Comparison of ENCODE assay signal across 24 cellular contexts in genomic region chr16:54512461-54512860, GRCh38.
DNase-seq lines count a peak whose midpoint lies in the region; ATAC-seq and TF ChIP-seq lines count a peak whose summit lies in the region.
"Had no signal": no experiment of that assay in that cellular context is flagged by ENCODE, and none has a peak within 500 bp of the region (broad histone marks: within the 10 kb centered on the region; RNA-seq: fewer than 3 reads in every experiment).

No MANE protein-coding gene starts in this region.

- H3K9me3 ChIP-seq in WERI-Rb-1 (ENCODE audit: severe bottlenecking) (no peaks in the 10 kb centered on the region), neuron (ENCODE audit: low read length) (peaks cover 5% of the 10 kb centered on the region), HAP-1 (no peaks in the 10 kb centered on the region), body of pancreas (no peaks in the 10 kb centered on the region)
- H3K9me3 ChIP-seq: A549, BE2C had no signal

- H3K4me3 ChIP-seq in GM23338 (no peak overlapping the region), WERI-Rb-1 (ENCODE audit: low read depth, low read length) (peak overlapping the region; percentile 35), neuron (ENCODE audit: low read length) (peak overlapping the region; percentile 14), HAP-1 (no peak overlapping the region), body of pancreas (no peak overlapping the region)
- H3K4me3 ChIP-seq: A549; BLaER1 treated with 17β-estradiol and CSF1 and Interleukin-3, amounts not matched to agents 10 nM and 100 nM; GM12878 had no signal

- intact Hi-C loops in body of pancreas (cut with DNase I): no loop called here

- H3K9me3 Mint-ChIP-seq in GM23338 (no peaks in the 10 kb centered on the region), glutamatergic neuron (ENCODE audit: unreplicated experiment) (peaks cover 25% of the 10 kb centered on the region)
- H3K9me3 Mint-ChIP-seq: CD4-positive, alpha-beta T cell; H9; HFFc6 had no signal

- in situ Hi-C loops in HAP-1 (cut with MboI; ENCODE audit: low sequenced_read_pairs): no loop called here

- peaks cover 31% of the 10 kb centered on the region for H3K4me1 Mint-ChIP-seq in GM23338
- H3K4me1 Mint-ChIP-seq in glutamatergic neuron (ENCODE audit: low read depth, unreplicated experiment): peaks cover 68% of the 10 kb centered on the region
- H3K4me1 Mint-ChIP-seq: CD14-positive monocyte; CD8-positive, alpha-beta memory T cell had no signal

- H3K27me3 Mint-ChIP-seq in GM23338 (ENCODE audit: insufficient read depth, low read depth, poor library complexity) (peaks cover 5% of the 10 kb centered on the region), glutamatergic neuron (ENCODE audit: unreplicated experiment) (peaks cover 11% of the 10 kb centered on the region)

- TF ChIP-seq POLR2A in body of pancreas (IDR thresholded peaks at IDR 0.05): no peak

- H3K4me1 ChIP-seq in GM23338 (ENCODE audit: insufficient read depth) (peaks cover 11% of the 10 kb centered on the region), neuron (ENCODE audit: insufficient read depth, low read length) (peaks cover 63% of the 10 kb centered on the region), HAP-1 (no peaks in the 10 kb centered on the region), body of pancreas (no peaks in the 10 kb centered on the region)
- H3K4me1 ChIP-seq: A549, BE2C had no signal

- H3K9me2 ChIP-seq in GM23338 (ENCODE audit: insufficient read depth): no peaks in the 10 kb centered on the region

- H3K79me2 ChIP-seq in GM23338 (replicated peaks; ENCODE audit: insufficient read depth): no peaks in the 10 kb centered on the region

- no peaks in the 10 kb centered on the region for H4K20me1 ChIP-seq in GM23338 (replicated peaks; ENCODE audit: insufficient read depth)
- H4K20me1 ChIP-seq: BLaER1 treated with 17β-estradiol and CSF1 and Interleukin-3, amounts not matched to agents 10 nM and 100 nM had no signal

- H3K36me3 ChIP-seq in GM23338 (ENCODE audit: insufficient read depth) (no peaks in the 10 kb centered on the region), WERI-Rb-1 (no peaks in the 10 kb centered on the region), neuron (ENCODE audit: insufficient read depth, low read length) (no peaks in the 10 kb centered on the region), HAP-1 (replicated peaks) (no peaks in the 10 kb centered on the region), body of pancreas (replicated peaks in 1 of 2; ENCODE audit: insufficient read depth in 1 of 2, low read depth in 2 of 2) (no peaks in the 10 kb centered on the region)
- H3K36me3 ChIP-seq: BE2C; BLaER1 treated with 17β-estradiol and CSF1 and Interleukin-3, amounts not matched to agents 10 nM and 100 nM had no signal

- H3K36me3 Mint-ChIP-seq in GM23338 (ENCODE audit: low read depth) (no peaks in the 10 kb centered on the region), glutamatergic neuron (ENCODE audit: unreplicated experiment) (no peaks in the 10 kb centered on the region)
- H3K36me3 Mint-ChIP-seq: CD14-positive monocyte; CD8-positive, alpha-beta memory T cell had no signal

- no peaks in the 10 kb centered on the region for H3K27me3 ChIP-seq in GM23338 (ENCODE audit: insufficient read depth)
- no peaks in the 10 kb centered on the region for H3K27me3 ChIP-seq in WERI-Rb-1 (ENCODE audit: insufficient read depth, low read depth, severe bottlenecking)
- no peaks in the 10 kb centered on the region for H3K27me3 ChIP-seq in neuron (ENCODE audit: insufficient read depth, low read length)
- no peaks in the 10 kb centered on the region for H3K27me3 ChIP-seq in HAP-1 (ENCODE audit: low read depth)
- no peaks in the 10 kb centered on the region for H3K27me3 ChIP-seq in body of pancreas
- H3K27me3 ChIP-seq: BE2C; BLaER1 treated with 17β-estradiol and CSF1 and Interleukin-3, amounts not matched to agents 10 nM and 100 nM had no signal

- H3K4me3 Mint-ChIP-seq in GM23338: no peak overlapping the region
- H3K4me3 Mint-ChIP-seq in glutamatergic neuron (ENCODE audit: unreplicated experiment): peak overlapping the region; percentile 47
- H3K4me3 Mint-ChIP-seq: CD14-positive monocyte; CD4-positive, alpha-beta T cell; CD8-positive, alpha-beta memory T cell; H9; HFFc6 had no signal

- H3K27ac ChIP-seq in GM23338 (ENCODE audit: low read depth) (no peak overlapping the region), WERI-Rb-1 (peak overlapping the region; percentile 4; the same call in 1 of the 2 replicates), body of pancreas (no peak overlapping the region)
- H3K27ac ChIP-seq: A549; BLaER1 treated with 17β-estradiol and CSF1 and Interleukin-3, amounts not matched to agents 10 nM and 100 nM had no signal

- H2AFZ ChIP-seq in GM23338 (peak overlapping the region; percentile 83), neuron (ENCODE audit: low read depth, low read length) (no peak overlapping the region)

- H3K27ac Mint-ChIP-seq in GM23338 (no peak overlapping the region), glutamatergic neuron (ENCODE audit: unreplicated experiment) (peak overlapping the region; percentile 94)
- H3K27ac Mint-ChIP-seq: CD14-positive monocyte; CD4-positive, alpha-beta T cell; CD8-positive, alpha-beta memory T cell; HFFc6 had no signal

- TF ChIP-seq CTCF in GM23338 (conservative IDR thresholded peaks at IDR 0.05; ENCODE audit: low read depth in 2 of 2) (no peak), WERI-Rb-1 (IDR thresholded peaks at IDR 0.05; ENCODE audit: low read depth, low read length) (no peak), glutamatergic neuron (IDR thresholded peaks at IDR 0.05; ENCODE audit: partially characterized antibody, unreplicated experiment) (no peak), body of pancreas (IDR thresholded peaks at IDR 0.05) (no peak)

- 62 to 75% methylated on average over 12 of the region's 12 CpGs for WGBS in body of pancreas, 2 donors

- DNase-seq in GM23338 (ENCODE audit: low spot score): no peak
- peak; percentile 21 for DNase-seq in WERI-Rb-1
- DNase-seq in glutamatergic neuron: peak; percentile 56
- no peak for DNase-seq in HAP-1 (ENCODE audit: low spot score in 2 of 2)
- no peak for DNase-seq in body of pancreas
- DNase-seq in stimulated activated CD4-positive, alpha-beta T cell treated with anti-CD3 and anti-CD28 coated beads, Interleukin-2, amount 100 ng/mL, for 24 hours: no peak
- DNase-seq: 8988T; ACHN; AML-193; BE2C; CD4-positive, alpha-beta T cell; CD8-positive, alpha-beta memory T cell; DMS 273 treated with DMSO at 0.1 percent for 48 hours; DMS79; EL; GDM1; H9; HFFc6 had no signal

- no peak overlapping the region for H3K4me2 ChIP-seq in GM23338
- H3K4me2 ChIP-seq: A549; BLaER1 treated with 17β-estradiol and CSF1 and Interleukin-3, amounts not matched to agents 10 nM and 100 nM had no signal

- ATAC-seq in GM23338 (no peak), GM21515 (IDR thresholded peaks at IDR 0.05; ENCODE audit: unreplicated experiment) (no peak), body of pancreas (no peak)
- ATAC-seq: A549, GM12878 had no signal

- H3F3A ChIP-seq in GM23338 (replicated peaks; ENCODE audit: low read depth): no peaks in the 10 kb centered on the region

TF ChIP-seq in GM23338, 12 proteins besides CTCF, POLR2A, EP300 and RAD21 (continues in another document):
- TF ChIP-seq NANOG (IDR thresholded peaks at IDR 0.05; ENCODE audit: borderline replicate concordance) (no peak), EZH2 (IDR thresholded peaks at IDR 0.05; ENCODE audit: low read depth, unreplicated experiment) (no peak), ZNF114 (CRISPR knock-in tag; IDR thresholded peaks at IDR 0.05) (no peak), JUNB (IDR thresholded peaks at IDR 0.05; ENCODE audit: unreplicated experiment) (no peak), CREB1 (CRISPR knock-in tag; IDR thresholded peaks at IDR 0.05; ENCODE audit: low read depth) (no peak)

Comparison
In these comparisons a context has a peak if more than half of its experiments do, and no peak if none do; other contexts are left out.
1. DNase-seq: peak in WERI-Rb-1 (single experiment) and glutamatergic neuron (single experiment); none in GM23338 (single experiment), HAP-1 (0 of 2), body of pancreas (0 of 4) and stimulated activated CD4-positive, alpha-beta T cell treated with anti-CD3 and anti-CD28 coated beads, Interleukin-2, amount 100 ng/mL, for 24 hours (0 of 2).
2. H3K4me3 ChIP-seq: peak in WERI-Rb-1 (single experiment) and neuron (single experiment); none in GM23338 (single experiment), HAP-1 (single experiment) and body of pancreas (0 of 2).